8 cellular contexts compared by ENCODE assay signal in genomic region chr3:194871143-194871863, GRCh38.
DNase-seq lines count a peak whose midpoint lies in the region; ATAC-seq and TF ChIP-seq lines count a peak whose summit lies in the region.

No MANE protein-coding gene starts in this region.

- no peaks in the 10 kb centered on the region for H3K9me3 Mint-ChIP-seq in activated B cell treated with CpG ODN at 0.5 μM for 24 hours
- H3K9me3 Mint-ChIP-seq in activated T-helper 1 cell treated with anti-CD3 and anti-CD28 coated beads, Interleukin-12 subunit alpha, Interleukin-12 subunit beta, Interleukin-2, Interleukin-4 antibody, amounts not matched to agents 30 ng/mL and 10 ng/mL and 1 ng/mL, durations not matched to agents 14 hours and 24 hours and 36 hours = no peaks in the 10 kb centered on the region
- no peaks in the 10 kb centered on the region for H3K9me3 Mint-ChIP-seq in activated CD8-positive, alpha-beta T cell treated with anti-CD3 and anti-CD28 coated beads, Interleukin-2, amount 10 ng/mL, durations not matched to agents 7 days and 5 days (ENCODE audit: insufficient read depth)
- H3K9me3 Mint-ChIP-seq in activated naive CD4-positive, alpha-beta T cell treated with anti-CD3 and anti-CD28 coated beads, Interleukin-2, amount 50 U/mL, for 72 hours = no peaks in the 10 kb centered on the region

- CTCF ChIA-PET in activated B cell treated with CpG ODN at 0.5 μM for 24 hours (lab: Charles Lee) = interaction anchor here (0.8 to 1.5 kb wide), 4 partner anchors 9 to 235 kb away, joined by 3 read pairs; no protein-coding TSS in a partner anchor
- CTCF ChIA-PET in activated CD8-positive, alpha-beta T cell treated with anti-CD3 and anti-CD28 coated beads, Interleukin-2, amount 10 ng/mL, durations not matched to agents 7 days and 5 days (lab: Charles Lee) = no interaction called here

- peak overlapping the region; percentile 65 for H3K27ac Mint-ChIP-seq in activated B cell treated with CpG ODN at 0.5 μM for 24 hours
- H3K27ac Mint-ChIP-seq in activated T-helper 1 cell treated with anti-CD3 and anti-CD28 coated beads, Interleukin-12 subunit alpha, Interleukin-12 subunit beta, Interleukin-2, Interleukin-4 antibody, amounts not matched to agents 30 ng/mL and 10 ng/mL and 1 ng/mL, durations not matched to agents 14 hours and 24 hours and 36 hours = no peak overlapping the region
- H3K27ac Mint-ChIP-seq in activated CD8-positive, alpha-beta T cell treated with anti-CD3 and anti-CD28 coated beads, Interleukin-2, amount 10 ng/mL, durations not matched to agents 7 days and 5 days = no peak overlapping the region
- no peak overlapping the region for H3K27ac Mint-ChIP-seq in activated naive CD4-positive, alpha-beta T cell treated with anti-CD3 and anti-CD28 coated beads, Interleukin-2, amount 50 U/mL, for 72 hours

- no peaks in the 10 kb centered on the region for H3K36me3 Mint-ChIP-seq in activated B cell treated with CpG ODN at 0.5 μM for 24 hours (ENCODE audit: low read depth)
- H3K36me3 Mint-ChIP-seq in activated T-helper 1 cell treated with anti-CD3 and anti-CD28 coated beads, Interleukin-12 subunit alpha, Interleukin-12 subunit beta, Interleukin-2, Interleukin-4 antibody, amounts not matched to agents 30 ng/mL and 10 ng/mL and 1 ng/mL, durations not matched to agents 14 hours and 24 hours and 36 hours (ENCODE audit: low read depth) = no peaks in the 10 kb centered on the region
- H3K36me3 Mint-ChIP-seq in activated CD8-positive, alpha-beta T cell treated with anti-CD3 and anti-CD28 coated beads, Interleukin-2, amount 10 ng/mL, durations not matched to agents 7 days and 5 days (ENCODE audit: low read depth) = no peaks in the 10 kb centered on the region
- H3K36me3 Mint-ChIP-seq in activated naive CD4-positive, alpha-beta T cell treated with anti-CD3 and anti-CD28 coated beads, Interleukin-2, amount 50 U/mL, for 72 hours = no peaks in the 10 kb centered on the region

- peaks cover 19% of the 10 kb centered on the region for H3K4me1 Mint-ChIP-seq in activated B cell treated with CpG ODN at 0.5 μM for 24 hours
- no peaks in the 10 kb centered on the region for H3K4me1 Mint-ChIP-seq in activated T-helper 1 cell treated with anti-CD3 and anti-CD28 coated beads, Interleukin-12 subunit alpha, Interleukin-12 subunit beta, Interleukin-2, Interleukin-4 antibody, amounts not matched to agents 30 ng/mL and 10 ng/mL and 1 ng/mL, durations not matched to agents 14 hours and 24 hours and 36 hours (ENCODE audit: low read depth)
- H3K4me1 Mint-ChIP-seq in activated CD8-positive, alpha-beta T cell treated with anti-CD3 and anti-CD28 coated beads, Interleukin-2, amount 10 ng/mL, durations not matched to agents 7 days and 5 days (ENCODE audit: low read depth) = no peaks in the 10 kb centered on the region

- H3K27me3 Mint-ChIP-seq in activated B cell treated with CpG ODN at 0.5 μM for 24 hours = peaks cover 4% of the 10 kb centered on the region
- peaks cover 7% of the 10 kb centered on the region for H3K27me3 Mint-ChIP-seq in activated T-helper 1 cell treated with anti-CD3 and anti-CD28 coated beads, Interleukin-12 subunit alpha, Interleukin-12 subunit beta, Interleukin-2, Interleukin-4 antibody, amounts not matched to agents 30 ng/mL and 10 ng/mL and 1 ng/mL, durations not matched to agents 14 hours and 24 hours and 36 hours (ENCODE audit: insufficient read depth)
- peaks cover 14% of the 10 kb centered on the region for H3K27me3 Mint-ChIP-seq in activated CD8-positive, alpha-beta T cell treated with anti-CD3 and anti-CD28 coated beads, Interleukin-2, amount 10 ng/mL, durations not matched to agents 7 days and 5 days (ENCODE audit: low read depth)

- ATAC-seq in GM19025 (IDR thresholded peaks at IDR 0.05; ENCODE audit: low read depth, unreplicated experiment) (peak; percentile 57), activated B cell treated with CpG ODN at 0.5 μM for 24 hours (ENCODE audit: low read depth) (peak; percentile 91)
- ATAC-seq in activated CD8-positive, alpha-beta T cell treated with anti-CD3 and anti-CD28 coated beads, Interleukin-2, amount 10 ng/mL, durations not matched to agents 7 days and 5 days = no peak
- ATAC-seq in activated naive CD4-positive, alpha-beta T cell treated with anti-CD3 and anti-CD28 coated beads, Interleukin-2, amount 50 U/mL, for 72 hours = no peak

- no peak for TF ChIP-seq CTCF in activated B cell treated with CpG ODN at 0.5 μM for 24 hours (IDR thresholded peaks at IDR 0.05)

- peak overlapping the region; percentile 62 for H3K4me3 Mint-ChIP-seq in activated B cell treated with CpG ODN at 0.5 μM for 24 hours
- no peak overlapping the region for H3K4me3 Mint-ChIP-seq in activated T-helper 1 cell treated with anti-CD3 and anti-CD28 coated beads, Interleukin-12 subunit alpha, Interleukin-12 subunit beta, Interleukin-2, Interleukin-4 antibody, amounts not matched to agents 30 ng/mL and 10 ng/mL and 1 ng/mL, durations not matched to agents 14 hours and 24 hours and 36 hours
- H3K4me3 Mint-ChIP-seq in activated CD8-positive, alpha-beta T cell treated with anti-CD3 and anti-CD28 coated beads, Interleukin-2, amount 10 ng/mL, durations not matched to agents 7 days and 5 days = no peak overlapping the region

- DNase-seq in M059J (ENCODE audit: low read depth) (peak; percentile 94), activated B cell treated with CpG ODN at 0.5 μM for 24 hours (peak; percentile 33), iPS-NIHi7 (ENCODE audit: extremely low spot score) (peak; percentile 71), stromal cell of bone marrow (ENCODE audit: low read depth) (peak; percentile 57)
- DNase-seq in activated T-helper 1 cell treated with anti-CD3 and anti-CD28 coated beads, Interleukin-12 subunit alpha, Interleukin-12 subunit beta, Interleukin-2, Interleukin-4 antibody, amounts not matched to agents 30 ng/mL and 10 ng/mL and 1 ng/mL, durations not matched to agents 14 hours and 24 hours and 36 hours (ENCODE audit: low spot score) = no peak
- no peak for DNase-seq in activated CD8-positive, alpha-beta T cell treated with anti-CD3 and anti-CD28 coated beads, Interleukin-2, amount 10 ng/mL, durations not matched to agents 7 days and 5 days
- DNase-seq in activated naive CD4-positive, alpha-beta T cell treated with anti-CD3 and anti-CD28 coated beads, Interleukin-2, amount 50 U/mL, for 72 hours (ENCODE audit: low spot score in 2 of 2) = no peak

- intact Hi-C loops in activated B cell treated with CpG ODN at 0.5 μM for 24 hours (cut with micrococcal nuclease) = loop anchor here (2.0 to 10.0 kb wide), 2 partner anchors 185 to 233 kb away; no protein-coding TSS in a partner anchor
- intact Hi-C loops in activated T-helper 1 cell treated with anti-CD3 and anti-CD28 coated beads, Interleukin-12 subunit alpha, Interleukin-12 subunit beta, Interleukin-2, Interleukin-4 antibody, amounts not matched to agents 30 ng/mL and 10 ng/mL and 1 ng/mL, durations not matched to agents 14 hours and 24 hours and 36 hours (cut with micrococcal nuclease) = no loop called here

- POLR2A ChIA-PET in activated B cell treated with CpG ODN at 0.5 μM for 24 hours (lab: Charles Lee) = interaction anchor here (0.5 to 1.6 kb wide), 6 partner anchors 9 to 186 kb away, joined by 3 to 10 read pairs (median 4); partner anchors contain the start of gene FAM43A
- POLR2A ChIA-PET in activated CD8-positive, alpha-beta T cell treated with anti-CD3 and anti-CD28 coated beads, Interleukin-2, amount 10 ng/mL, durations not matched to agents 7 days and 5 days (lab: Charles Lee) = no interaction called here

Comparison
In these comparisons a context has a peak if more than half of its experiments do, and no peak if none do; other contexts are left out.
1. ATAC-seq: peak in GM19025 (single experiment) and activated B cell treated with CpG ODN at 0.5 μM for 24 hours (single experiment); none in activated CD8-positive, alpha-beta T cell treated with anti-CD3 and anti-CD28 coated beads, Interleukin-2, amount 10 ng/mL, durations not matched to agents 7 days and 5 days (single experiment) and activated naive CD4-positive, alpha-beta T cell treated with anti-CD3 and anti-CD28 coated beads, Interleukin-2, amount 50 U/mL, for 72 hours (0 of 2).
2. DNase-seq: peak in M059J (single experiment), activated B cell treated with CpG ODN at 0.5 μM for 24 hours (single experiment), iPS-NIHi7 (single experiment) and stromal cell of bone marrow (single experiment); none in activated T-helper 1 cell treated with anti-CD3 and anti-CD28 coated beads, Interleukin-12 subunit alpha, Interleukin-12 subunit beta, Interleukin-2, Interleukin-4 antibody, amounts not matched to agents 30 ng/mL and 10 ng/mL and 1 ng/mL, durations not matched to agents 14 hours and 24 hours and 36 hours (single experiment), activated CD8-positive, alpha-beta T cell treated with anti-CD3 and anti-CD28 coated beads, Interleukin-2, amount 10 ng/mL, durations not matched to agents 7 days and 5 days (single experiment) and activated naive CD4-positive, alpha-beta T cell treated with anti-CD3 and anti-CD28 coated beads, Interleukin-2, amount 50 U/mL, for 72 hours (0 of 2).